8 cellular contexts compared by ENCODE assay signal in the genomic region with DNA sequence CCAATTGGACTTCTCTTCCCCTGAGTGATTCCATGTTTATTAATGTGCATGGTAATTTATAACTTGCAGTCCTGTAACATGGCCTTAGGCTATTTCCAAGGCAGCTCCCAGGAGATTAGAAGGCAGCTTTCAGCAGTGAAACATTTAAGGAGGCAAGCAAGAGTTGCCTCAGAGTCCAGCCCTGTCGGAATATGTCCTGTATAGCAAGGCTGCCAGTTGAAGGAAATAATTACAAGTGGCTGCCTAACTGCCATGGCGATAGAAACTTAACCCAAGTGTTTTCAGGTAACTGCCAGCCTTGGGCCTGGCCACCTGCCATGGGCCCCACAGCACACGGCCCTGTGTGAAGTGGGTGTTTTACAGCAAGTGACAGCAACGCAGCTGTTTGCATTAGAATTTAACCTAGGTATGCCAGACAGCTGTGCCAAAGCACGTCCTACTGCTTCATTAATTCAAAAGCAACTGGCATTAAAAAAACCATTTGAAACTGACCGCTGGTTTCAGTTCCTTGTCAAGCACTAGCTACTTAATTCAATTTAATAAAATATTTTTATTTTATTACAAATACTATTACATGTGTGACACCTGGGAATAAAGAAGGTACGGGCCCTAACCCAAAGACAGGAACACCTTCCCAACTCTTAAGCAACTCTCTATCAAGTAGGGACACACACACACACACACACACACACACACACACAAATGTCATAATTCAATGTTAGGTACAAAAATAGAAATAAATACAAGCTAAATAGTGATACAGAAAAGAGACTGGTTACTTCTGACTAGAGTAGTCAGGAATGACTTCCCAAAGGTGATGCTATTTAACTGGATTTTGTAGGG.
DNase-seq lines count a peak whose midpoint lies in the region; ATAC-seq and TF ChIP-seq lines count a peak whose summit lies in the region.

No MANE protein-coding gene starts in this region.

- no peak overlapping the region for H4K91ac ChIP-seq in IMR-90 (ENCODE audit: insufficient read depth, low read depth, low read length)

- BruUV-seq in IMR-90 (replicated peaks; lab: Mats Ljungman, UMichigan), result no TSS peak

- dilution Hi-C loops in IMR-90 (cut with HindIII; ENCODE audit: low sequenced_read_pairs, unreplicated experiment), result no loop called here

- peak overlapping the region; percentile 51 for H2AFZ ChIP-seq in IMR-90 (replicated peaks; ENCODE audit: low read length, poor library complexity)

- no peak overlapping the region for H3K56ac ChIP-seq in IMR-90 (ENCODE audit: extremely low read depth, insufficient read depth, low read length)

- H3K27ac ChIP-seq in IMR-90 (ENCODE audit: insufficient read depth, low read length) (no peak overlapping the region), stomach (no peak overlapping the region)

- H3K9me1 ChIP-seq in IMR-90 (ENCODE audit: insufficient read depth, low read length), result no peaks in the 10 kb centered on the region

- no peak overlapping the region for H3K14ac ChIP-seq in IMR-90 (replicated peaks; ENCODE audit: low read depth, low read length)

- TF ChIP-seq EP300 in stomach (IDR thresholded peaks at IDR 0.05), result no peak

- CTCF ChIA-PET in IMR-90 (lab: Yijun Ruan, JAX), result no interaction called here

- POLR2A ChIA-PET in IMR-90 (lab: Charles Lee; ENCODE audit: unreplicated experiment), result no interaction called here

- H2AK9ac ChIP-seq in IMR-90 (replicated peaks; ENCODE audit: low read depth, low read length, poor library complexity), result peak overlapping the region; percentile 55

- 40% methylated on average over 1 of the region's 7 CpGs; no CpG with 5 or more reads in 1 of the 2 experiments for WGBS in IMR-90 (ENCODE audit: extremely low coverage in 2 of 2, insufficient read length in 1 of 2), 2 experiments
- WGBS in stomach, 5 donors, result 64 to 78% (median 72%) methylated on average over 6 to 7 of the region's 7 CpGs

- no peak overlapping the region for H2AK5ac ChIP-seq in IMR-90 (ENCODE audit: low read depth, low read length)

- H3K9ac ChIP-seq in IMR-90 (ENCODE audit: low read depth, low read length), result no peak overlapping the region

- in situ Hi-C loops in IMR-90 (cut with MboI; ENCODE audit: low sequenced_read_pairs), result no loop called here

- H3K18ac ChIP-seq in IMR-90 (ENCODE audit: low read depth, low read length), result no peak overlapping the region

- TF ChIP-seq POLR2A in IMR-90 (IDR thresholded peaks at IDR 0.05; ENCODE audit: low read depth, low read length), result no peak
- TF ChIP-seq POLR2A in stomach (IDR thresholded peaks at IDR 0.05), result no peak

- H3K79me1 ChIP-seq in IMR-90 (ENCODE audit: low read depth in 1 of 2, low read length in 2 of 2), result no peaks in the 10 kb centered on the region

- no peak overlapping the region for H2BK120ac ChIP-seq in IMR-90 (ENCODE audit: low read depth, low read length)

- H2BK5ac ChIP-seq in IMR-90 (ENCODE audit: low read depth, low read length, poor library complexity, severe bottlenecking), result no peak overlapping the region

- H3K23ac ChIP-seq in IMR-90 (ENCODE audit: low read depth, low read length), result no peak overlapping the region

- no peak overlapping the region for H2BK20ac ChIP-seq in IMR-90 (ENCODE audit: low read depth, low read length)

- no peaks in the 10 kb centered on the region for H4K20me1 ChIP-seq in IMR-90 (ENCODE audit: insufficient read depth, low read length)

- TF ChIP-seq RAD21 in IMR-90 (IDR thresholded peaks at IDR 0.05; ENCODE audit: low read length), result no peak

- H3K4ac ChIP-seq in IMR-90 (ENCODE audit: low read depth, low read length), result no peak overlapping the region

- H3K4me1 ChIP-seq in IMR-90 (ENCODE audit: control insufficient read depth, insufficient read depth, low read length) (no peaks in the 10 kb centered on the region), stomach (no peaks in the 10 kb centered on the region)

- ATAC-seq in GM19025 (IDR thresholded peaks at IDR 0.05; ENCODE audit: low read depth, unreplicated experiment) (peak; percentile 76), IMR-90 (ENCODE audit: low read depth) (no peak), HG02970 (IDR thresholded peaks at IDR 0.05; ENCODE audit: low FRiP score, unreplicated experiment) (no peak), left lobe of liver (no peak), HG03045 (IDR thresholded peaks at IDR 0.05; ENCODE audit: unreplicated experiment) (no peak)

- intact Hi-C loops in IMR-90 (cut with micrococcal nuclease), result no loop called here
- intact Hi-C loops in stomach (cut with DNase I; ENCODE audit: low total_unique reads), result no loop called here

- DNase-seq in IMR-90, result no peak
- DNase-seq in astrocyte of the hippocampus (ENCODE audit: low read depth, low spot score), result peak; percentile 20
- peak; percentile 98 for DNase-seq in renal cortical epithelial cell (ENCODE audit: low read depth)
- DNase-seq in left lobe of liver (ENCODE audit: low spot score), result no peak
- no peak for DNase-seq in stomach

- no peak overlapping the region for H2BK15ac ChIP-seq in IMR-90 (ENCODE audit: low read depth, low read length)

- H3K9me3 ChIP-seq in IMR-90 (ENCODE audit: control insufficient read depth, insufficient read depth, low read length), result no peaks in the 10 kb centered on the region
- no peaks in the 10 kb centered on the region for H3K9me3 ChIP-seq in stomach

- no peaks in the 10 kb centered on the region for H3K27me3 ChIP-seq in IMR-90 (ENCODE audit: control insufficient read depth, insufficient read depth, low read length)
- no peaks in the 10 kb centered on the region for H3K27me3 ChIP-seq in stomach

- TF ChIP-seq CTCF in IMR-90 (conservative IDR thresholded peaks at IDR 0.05; ENCODE audit: low read depth, low read length) (no peak), stomach (IDR thresholded peaks at IDR 0.05) (no peak)

- H3K36me3 ChIP-seq in IMR-90 (ENCODE audit: control insufficient read depth, insufficient read depth, low read length) (no peaks in the 10 kb centered on the region), stomach (no peaks in the 10 kb centered on the region)

- H4K8ac ChIP-seq in IMR-90 (ENCODE audit: low read depth in 2 of 2, low read length in 2 of 2), result no peak overlapping the region

- H4K5ac ChIP-seq in IMR-90 (ENCODE audit: low read depth, low read length), result no peak overlapping the region

- no peak overlapping the region for H3K4me2 ChIP-seq in IMR-90 (ENCODE audit: low read depth, low read length)

- H3K4me3 ChIP-seq in IMR-90 (ENCODE audit: insufficient read depth, low read depth, low read length) (no peak overlapping the region), stomach (no peak overlapping the region)

TF ChIP-seq in IMR-90, 13 proteins besides CTCF, POLR2A, EP300 and RAD21:
- TF ChIP-seq CHD1 (IDR thresholded peaks at IDR 0.05; ENCODE audit: low read depth, low read length) (no peak), CEBPB (IDR thresholded peaks at IDR 0.05; ENCODE audit: low read depth, low read length) (no peak), MAZ (IDR thresholded peaks at IDR 0.05; ENCODE audit: borderline replicate concordance, low read depth, low read length) (no peak), RFX5 (IDR thresholded peaks at IDR 0.05; ENCODE audit: low read depth, low read length) (no peak), FOS (IDR thresholded peaks at IDR 0.05; ENCODE audit: low read depth, low read length) (no peak), NFE2L2 (IDR thresholded peaks at IDR 0.05; ENCODE audit: low read depth, low read length) (no peak)
- TF ChIP-seq, protein P1, sequence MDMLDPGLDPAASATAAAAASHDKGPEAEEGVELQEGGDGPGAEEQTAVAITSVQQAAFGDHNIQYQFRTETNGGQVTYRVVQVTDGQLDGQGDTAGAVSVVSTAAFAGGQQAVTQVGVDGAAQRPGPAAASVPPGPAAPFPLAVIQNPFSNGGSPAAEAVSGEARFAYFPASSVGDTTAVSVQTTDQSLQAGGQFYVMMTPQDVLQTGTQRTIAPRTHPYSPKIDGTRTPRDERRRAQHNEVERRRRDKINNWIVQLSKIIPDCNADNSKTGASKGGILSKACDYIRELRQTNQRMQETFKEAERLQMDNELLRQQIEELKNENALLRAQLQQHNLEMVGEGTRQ (IDR thresholded peaks at IDR 0.05; ENCODE audit: low read depth, low read length), result no peak

Comparison
In these comparisons a context has a peak if more than half of its experiments do, and no peak if none do; other contexts are left out.
1. DNase-seq: peak in astrocyte of the hippocampus (single experiment) and renal cortical epithelial cell (single experiment); none in IMR-90 (single experiment), left lobe of liver (single experiment) and stomach (single experiment).